Comparison of ENCODE assay signal across 27 cellular contexts in genomic region chr3:67832807-67833206, GRCh38.
"Had no signal": no experiment of that assay in that cellular context is flagged by ENCODE, and none has a peak within 500 bp of the region (broad histone marks: within the 10 kb centered on the region; RNA-seq: fewer than 3 reads in every experiment).

No MANE protein-coding gene starts in this region.

- H3K4me3 ChIP-seq: ascending aorta had no signal

- ATAC-seq: activated CD8-positive, alpha-beta T cell treated with anti-CD3 and anti-CD28 coated beads for 36 hours; activated T-cell treated with anti-CD3 and anti-CD28 coated beads, Interleukin-2, amount 50 U/mL, for 72 hours; activated T-helper 17 cell treated with anti-CD3 and anti-CD28 coated beads, Interleukin-2, amount 50 U/mL, for 72 hours had no signal

- H3K27me3 ChIP-seq: ascending aorta had no signal

- H3K27ac ChIP-seq: ascending aorta had no signal

- H3K27ac Mint-ChIP-seq: activated CD4-positive, alpha-beta T cell treated with anti-CD3 and anti-CD28 coated beads, Interleukin-2, amount 10 ng/mL, durations not matched to agents 24 days and 14 days; activated CD8-positive, alpha-beta T cell treated with anti-CD3 and anti-CD28 coated beads for 36 hours; activated naive CD8-positive, alpha-beta T cell treated with anti-CD3 and anti-CD28 coated beads for 36 hours; activated T-cell treated with anti-CD3 and anti-CD28 coated beads, Interleukin-2, amount 50 U/mL, for 72 hours; activated T-helper 17 cell treated with anti-CD3 and anti-CD28 coated beads, Interleukin-2, amount 50 U/mL, for 72 hours; T-helper 2 cell treated with Interferon-gamma antibody and Interleukin-4, amounts not matched to agents 5 μg/mL and 100 μg/mL, for 36 hours had no signal

- H3K27me3 Mint-ChIP-seq: activated CD4-positive, alpha-beta T cell treated with anti-CD3 and anti-CD28 coated beads, Interleukin-2, amount 10 ng/mL, durations not matched to agents 24 days and 14 days; activated CD8-positive, alpha-beta T cell treated with anti-CD3 and anti-CD28 coated beads for 36 hours; activated naive CD8-positive, alpha-beta T cell treated with anti-CD3 and anti-CD28 coated beads for 36 hours had no signal

- DNase-seq: activated CD4-positive, alpha-beta T cell treated with anti-CD3 and anti-CD28 coated beads, Interleukin-2, amount 10 ng/mL, durations not matched to agents 24 days and 14 days; activated CD4-positive, alpha-beta T cell treated with anti-CD3 and anti-CD28 coated beads, Interleukin-2, amount 50 U/mL, for 4 hours; activated CD8-positive, alpha-beta T cell treated with anti-CD3 and anti-CD28 coated beads for 36 hours; activated effector memory CD4-positive, alpha-beta T cell treated with anti-CD3 and anti-CD28 coated beads, Interleukin-2, amount 50 U/mL, for 16 hours; activated naive CD4-positive, alpha-beta T cell; activated naive CD4-positive, alpha-beta T cell treated with anti-CD3 and anti-CD28 coated beads, Interleukin-2, amount 50 U/mL, for 16 hours; activated naive CD8-positive, alpha-beta T cell treated with anti-CD3 and anti-CD28 coated beads for 36 hours; activated T-cell treated with anti-CD3 and anti-CD28 coated beads, Interleukin-2, amount 50 U/mL, for 1 hour; activated T-cell treated with anti-CD3 and anti-CD28 coated beads, Interleukin-2, amount 50 U/mL, for 72 hours; amygdala; caudate nucleus; cerebellar nuclear complex; Karpas-422; KBM-7; NCI-H1092 treated with DMSO at 0.1 percent for 48 hours; NCI-H1417 treated with DMSO at 0.1 percent for 48 hours; NCI-H187 treated with DMSO at 0.1 percent for 48 hours; NCI-H2081; NCI-H2171 treated with DMSO at 0.1 percent for 48 hours; NCI-H2227 treated with DMSO at 0.1 percent for 48 hours; NCI-H446 treated with DMSO at 0.1 percent for 48 hours; NCI-H524; NK-92 treated with Interleukin-12 subunit alpha and Interleukin-12 subunit beta, amount 100 ng/mL, for 24 hours; Right ventricle myocardium superior had no signal

- H3K4me1 ChIP-seq: ascending aorta had no signal

- H3K36me3 ChIP-seq: ascending aorta had no signal

- H3K4me1 Mint-ChIP-seq: activated CD4-positive, alpha-beta T cell treated with anti-CD3 and anti-CD28 coated beads, Interleukin-2, amount 10 ng/mL, durations not matched to agents 24 days and 14 days; activated naive CD8-positive, alpha-beta T cell treated with anti-CD3 and anti-CD28 coated beads for 36 hours; activated T-helper 17 cell treated with anti-CD3 and anti-CD28 coated beads, Interleukin-2, amount 50 U/mL, for 72 hours had no signal

- H3K4me3 Mint-ChIP-seq: activated CD4-positive, alpha-beta T cell treated with anti-CD3 and anti-CD28 coated beads, Interleukin-2, amount 10 ng/mL, durations not matched to agents 24 days and 14 days; activated CD8-positive, alpha-beta T cell treated with anti-CD3 and anti-CD28 coated beads for 36 hours; activated naive CD8-positive, alpha-beta T cell treated with anti-CD3 and anti-CD28 coated beads for 36 hours; activated T-cell treated with anti-CD3 and anti-CD28 coated beads, Interleukin-2, amount 50 U/mL, for 72 hours; activated T-helper 17 cell treated with anti-CD3 and anti-CD28 coated beads, Interleukin-2, amount 50 U/mL, for 72 hours; T-helper 2 cell treated with Interferon-gamma antibody and Interleukin-4, amounts not matched to agents 5 μg/mL and 100 μg/mL, for 36 hours had no signal
